ENCODE assay signal across 20 cellular contexts in the genomic region with DNA sequence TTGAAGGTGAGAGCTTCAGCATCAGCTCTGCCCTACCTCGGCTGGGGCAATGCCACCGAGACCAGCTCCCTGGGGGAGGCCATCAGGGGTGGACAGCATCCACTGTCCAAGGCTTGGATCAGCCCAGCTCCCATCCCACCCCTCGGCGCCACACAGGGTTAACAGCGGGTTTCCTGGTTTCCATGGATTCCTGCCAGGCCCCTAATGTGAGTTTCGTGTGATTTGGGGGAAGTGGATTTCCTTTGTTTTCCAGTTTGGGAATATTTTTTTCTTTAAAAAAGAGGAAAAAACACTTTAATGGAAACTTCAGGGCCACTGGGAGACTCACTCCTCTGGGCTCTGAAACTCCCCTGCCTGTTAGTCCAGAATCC. TPM values are rescaled to one million over a fixed set of nuclear protein-coding genes. Genes with fewer than 3 reads are reported as not detected.
DNase-seq lines count a peak whose midpoint lies in the region; ATAC-seq and TF ChIP-seq lines count a peak whose summit lies in the region.
"Had no signal": no experiment of that assay in that cellular context is flagged by ENCODE, and none has a peak within 500 bp of the region (broad histone marks: within the 10 kb centered on the region; RNA-seq: fewer than 3 reads in every experiment).

No MANE protein-coding gene starts in this region.

- H3K9me3 ChIP-seq in esophagus (ENCODE audit: control insufficient read depth in 2 of 2, insufficient read depth in 1 of 2, low read depth in 1 of 2, low read length in 1 of 2) (no peaks in the 10 kb centered on the region), neural progenitor cell (ENCODE audit: low read depth) (no peaks in the 10 kb centered on the region), suprapubic skin (no peaks in the 10 kb centered on the region)

- 45 to 47% methylated on average over 6 of the region's 6 CpGs for WGBS in esophagus, 2 donors
- 39% methylated on average over 6 of the region's 6 CpGs for WGBS in suprapubic skin

- CTCF ChIA-PET in activated CD4-positive, alpha-beta T cell treated with anti-CD3 and anti-CD28 coated beads, Interleukin-2, amount 10 ng/mL, durations not matched to agents 7 days and 5 days (lab: Charles Lee), result no interaction called here

- H3K27me3 ChIP-seq in esophagus (ENCODE audit: control insufficient read depth in 1 of 2, insufficient read depth in 2 of 2, low read length in 2 of 2) (no peaks in the 10 kb centered on the region), neural progenitor cell (no peaks in the 10 kb centered on the region), suprapubic skin (no peaks in the 10 kb centered on the region)

- DNase-seq in neural progenitor cell (ENCODE audit: low spot score), result no peak
- DNase-seq in suprapubic skin (ENCODE audit: low spot score in 2 of 2), result no peak
- DNase-seq in COR-L47 (lab: John Stamatoyannopoulos, UW), result no peak
- DNase-seq in activated CD4-positive, alpha-beta T cell treated with anti-CD3 and anti-CD28 coated beads, Interleukin-2, amount 10 ng/mL, durations not matched to agents 7 days and 5 days, result no peak
- DNase-seq: activated naive CD8-positive, alpha-beta T cell treated with anti-CD3 and anti-CD28 coated beads, Interleukin-2, amount 10 ng/mL, durations not matched to agents 7 days and 5 days; brain microvascular endothelial cell; CD8-positive, alpha-beta memory T cell; foreskin fibroblast; IMR-90; midbrain; NCI-H1417; NCI-H2171; NCI-H69; SHP77; stimulated activated CD4-positive, alpha-beta T cell treated with anti-CD3 and anti-CD28 coated beads, Interleukin-15, amount 100 ng/mL, for 24 hours had no signal

- no peaks in the 10 kb centered on the region for H3K79me2 ChIP-seq in neural progenitor cell (ENCODE audit: low read depth)

- peak overlapping the region; percentile 91 for H3K27ac ChIP-seq in VCaP
- peak overlapping the region; percentile 27 to 35 for H3K27ac ChIP-seq in esophagus (ENCODE audit: low read depth in 2 of 2, low read length in 1 of 2)
- H3K27ac ChIP-seq in neural progenitor cell, result no peak overlapping the region
- peak overlapping the region; percentile 30 for H3K27ac ChIP-seq in suprapubic skin
- H3K27ac ChIP-seq: brain microvascular endothelial cell had no signal

- no peaks in the 10 kb centered on the region for H3F3A ChIP-seq in neural progenitor cell (ENCODE audit: low read depth)

- TF ChIP-seq POLR2A in suprapubic skin (IDR thresholded peaks at IDR 0.05), result no peak

- peaks cover 47% of the 10 kb centered on the region for H3K4me1 Mint-ChIP-seq in neural progenitor cell
- H3K4me1 Mint-ChIP-seq in activated CD4-positive, alpha-beta T cell treated with anti-CD3 and anti-CD28 coated beads, Interleukin-2, amount 10 ng/mL, durations not matched to agents 7 days and 5 days, result no peaks in the 10 kb centered on the region

- no peak for ATAC-seq in HG03095 (IDR thresholded peaks at IDR 0.05; ENCODE audit: unreplicated experiment)
- ATAC-seq: GM12878 had no signal

- H3K4me1 ChIP-seq in esophagus (ENCODE audit: control insufficient read depth in 2 of 2, insufficient read depth in 2 of 2, low read length in 1 of 2) (peaks cover 11 to 40% of the 10 kb centered on the region in 2 donors), neural progenitor cell (peaks cover 9% of the 10 kb centered on the region), suprapubic skin (peaks cover 79% of the 10 kb centered on the region)

- H3K36me3 ChIP-seq in esophagus (ENCODE audit: control insufficient read depth in 2 of 2, insufficient read depth in 2 of 2, low read length in 1 of 2) (peaks cover 0 to 15% of the 10 kb centered on the region in 2 donors), neural progenitor cell (no peaks in the 10 kb centered on the region), suprapubic skin (peaks cover 14% of the 10 kb centered on the region)
- H3K36me3 ChIP-seq: brain microvascular endothelial cell had no signal

- H3K4me3 ChIP-seq in esophagus (ENCODE audit: low read depth in 1 of 2, low read length in 2 of 2) (no peak overlapping the region), neural progenitor cell (no peak overlapping the region), suprapubic skin (no peak overlapping the region)
- H3K4me3 ChIP-seq: coronary artery, GM12878 had no signal

- H3K27me3 Mint-ChIP-seq in neural progenitor cell (ENCODE audit: insufficient read depth, low read depth), result peaks cover 13% of the 10 kb centered on the region
- H3K27me3 Mint-ChIP-seq in activated CD4-positive, alpha-beta T cell treated with anti-CD3 and anti-CD28 coated beads, Interleukin-2, amount 10 ng/mL, durations not matched to agents 7 days and 5 days, result no peaks in the 10 kb centered on the region

- H3K4me2 ChIP-seq in neural progenitor cell, result no peak overlapping the region

- POLR2A ChIA-PET in activated CD4-positive, alpha-beta T cell treated with anti-CD3 and anti-CD28 coated beads, Interleukin-2, amount 10 ng/mL, durations not matched to agents 7 days and 5 days (lab: Charles Lee), result no interaction called here

- TF ChIP-seq EP300 in suprapubic skin (IDR thresholded peaks at IDR 0.05), result no peak

- H3K9me3 Mint-ChIP-seq in neural progenitor cell, result no peaks in the 10 kb centered on the region
- no peaks in the 10 kb centered on the region for H3K9me3 Mint-ChIP-seq in activated CD4-positive, alpha-beta T cell treated with anti-CD3 and anti-CD28 coated beads, Interleukin-2, amount 10 ng/mL, durations not matched to agents 7 days and 5 days
- H3K9me3 Mint-ChIP-seq: activated naive CD8-positive, alpha-beta T cell treated with anti-CD3 and anti-CD28 coated beads, Interleukin-2, amount 10 ng/mL, durations not matched to agents 7 days and 5 days; CD8-positive, alpha-beta memory T cell had no signal

- no peak overlapping the region for H3K9ac ChIP-seq in neural progenitor cell

- peaks cover 11% of the 10 kb centered on the region for H3K36me3 Mint-ChIP-seq in neural progenitor cell
- H3K36me3 Mint-ChIP-seq in activated CD4-positive, alpha-beta T cell treated with anti-CD3 and anti-CD28 coated beads, Interleukin-2, amount 10 ng/mL, durations not matched to agents 7 days and 5 days (ENCODE audit: low read depth), result no peaks in the 10 kb centered on the region
- H3K36me3 Mint-ChIP-seq: activated naive CD8-positive, alpha-beta T cell treated with anti-CD3 and anti-CD28 coated beads, Interleukin-2, amount 10 ng/mL, durations not matched to agents 7 days and 5 days; CD8-positive, alpha-beta memory T cell had no signal

- H2AFZ ChIP-seq in neural progenitor cell (replicated peaks), result no peak overlapping the region

- peaks cover 24% of the 10 kb centered on the region for H4K20me1 ChIP-seq in neural progenitor cell (ENCODE audit: low read depth)

- H3K4me3 Mint-ChIP-seq in neural progenitor cell, result no peak overlapping the region
- no peak overlapping the region for H3K4me3 Mint-ChIP-seq in activated CD4-positive, alpha-beta T cell treated with anti-CD3 and anti-CD28 coated beads, Interleukin-2, amount 10 ng/mL, durations not matched to agents 7 days and 5 days
- H3K4me3 Mint-ChIP-seq: activated naive CD8-positive, alpha-beta T cell treated with anti-CD3 and anti-CD28 coated beads, Interleukin-2, amount 10 ng/mL, durations not matched to agents 7 days and 5 days had no signal

- peak overlapping the region; percentile 97 for H3K27ac Mint-ChIP-seq in neural progenitor cell
- no peak overlapping the region for H3K27ac Mint-ChIP-seq in activated CD4-positive, alpha-beta T cell treated with anti-CD3 and anti-CD28 coated beads, Interleukin-2, amount 10 ng/mL, durations not matched to agents 7 days and 5 days
- H3K27ac Mint-ChIP-seq: activated naive CD8-positive, alpha-beta T cell treated with anti-CD3 and anti-CD28 coated beads, Interleukin-2, amount 10 ng/mL, durations not matched to agents 7 days and 5 days; CD8-positive, alpha-beta memory T cell had no signal

- TF ChIP-seq CTCF in VCaP (conservative IDR thresholded peaks at IDR 0.05) (no peak), neural progenitor cell (IDR thresholded peaks at IDR 0.05) (no peak), suprapubic skin (IDR thresholded peaks at IDR 0.05) (no peak)

RNA-seq across cellular contexts. Expression of a gene that starts 34.3 kb away (rescaled TPM):
- 10 to 100 TPM; 10.8 to 18.1 TPM for polyA plus RNA-seq in esophagus
- total RNA-seq in neural progenitor cell (ENCODE audit: low replicate concordance), result 3.4 and 10.1 TPM in 2 replicates
- total RNA-seq in suprapubic skin, result 100 to 1,000 TPM; 106 to 229 (median 160) TPM
- 1 to 10 TPM; 7.6 to 9.8 TPM for total RNA-seq in activated CD4-positive, alpha-beta T cell treated with anti-CD3 and anti-CD28 coated beads, Interleukin-2, amount 10 ng/mL, durations not matched to agents 7 days and 5 days
